In genomic region chr6:88558981-88559380, GRCh38 we compare ENCODE assay signal across 28 cellular contexts.
"Had no signal": no experiment of that assay in that cellular context is flagged by ENCODE, and none has a peak within 500 bp of the region (broad histone marks: within the 10 kb centered on the region; RNA-seq: fewer than 3 reads in every experiment).

No MANE protein-coding gene starts in this region.

- DNase-seq: colonic mucosa; cortex of kidney; effector CD8-positive, alpha-beta T cell; effector memory CD8-positive, alpha-beta T cell; endodermal cell; erythroblast; esophagus squamous epithelium; foreskin fibroblast; foreskin melanocyte; gastrocnemius medialis; glutamatergic neuron; heart right ventricle; hippocampal formation; immature natural killer cell; islet precursor cell; kidney; kidney glomerular epithelial cell; left colon; left ventricle myocardium superior; lower lobe of right lung; mesendoderm; midbrain had no signal

- H3K9me3 Mint-ChIP-seq: dendritic cell treated with granulocyte-macrophage colony-stimulating factor and Interleukin-4, amounts not matched to agents 40 ng/mL and 50 ng/mL, for 4 days; effector memory CD8-positive, alpha-beta T cell; endodermal cell; memory B cell had no signal

- H3K4me3 Mint-ChIP-seq: dendritic cell treated with granulocyte-macrophage colony-stimulating factor and Interleukin-4, amounts not matched to agents 40 ng/mL and 50 ng/mL, for 4 days; effector memory CD8-positive, alpha-beta T cell; endodermal cell; immature natural killer cell; memory B cell had no signal

- H3K27ac ChIP-seq: colonic mucosa, epithelial cell of prostate, esophagus squamous epithelium, gastrocnemius medialis, heart right ventricle, lower lobe of right lung had no signal

- H3K36me3 ChIP-seq: colonic mucosa, esophagus squamous epithelium, gastrocnemius medialis, heart right ventricle, lower lobe of right lung had no signal

- H3K27me3 Mint-ChIP-seq: dendritic cell treated with granulocyte-macrophage colony-stimulating factor and Interleukin-4, amounts not matched to agents 40 ng/mL and 50 ng/mL, for 4 days had no signal

- H3K9me3 ChIP-seq: colonic mucosa, esophagus squamous epithelium, gastrocnemius medialis, heart right ventricle, lower lobe of right lung had no signal

- H3K4me1 ChIP-seq: colonic mucosa, lower lobe of right lung had no signal

- ATAC-seq: effector memory CD8-positive, alpha-beta T cell; esophagus mucosa; gastrocnemius medialis; heart right ventricle; left colon; left lobe of liver; left ventricle myocardium superior; lower lobe of right lung had no signal

- H3K36me3 Mint-ChIP-seq: immature natural killer cell, memory B cell had no signal

- H3K4me3 ChIP-seq: colonic mucosa, esophagus squamous epithelium, gastrocnemius medialis, heart right ventricle, lower lobe of right lung had no signal

- H3K27me3 ChIP-seq: colonic mucosa, esophagus squamous epithelium, gastrocnemius medialis had no signal

- FAIRE-seq: endometrium, kidney had no signal

- H3K4me1 Mint-ChIP-seq: endodermal cell, immature natural killer cell, memory B cell had no signal

- H3K27ac Mint-ChIP-seq: dendritic cell treated with granulocyte-macrophage colony-stimulating factor and Interleukin-4, amounts not matched to agents 40 ng/mL and 50 ng/mL, for 4 days; effector memory CD8-positive, alpha-beta T cell; endodermal cell; immature natural killer cell; memory B cell had no signal
